ENCODE assay signal across 8 cellular contexts in genomic region chr19:1592755-1593628, GRCh38. TPM values are rescaled to one million over a fixed set of nuclear protein-coding genes. Genes with fewer than 3 reads are reported as not detected.
DNase-seq lines count a peak whose midpoint lies in the region; ATAC-seq and TF ChIP-seq lines count a peak whose summit lies in the region.

A gene with protein sequence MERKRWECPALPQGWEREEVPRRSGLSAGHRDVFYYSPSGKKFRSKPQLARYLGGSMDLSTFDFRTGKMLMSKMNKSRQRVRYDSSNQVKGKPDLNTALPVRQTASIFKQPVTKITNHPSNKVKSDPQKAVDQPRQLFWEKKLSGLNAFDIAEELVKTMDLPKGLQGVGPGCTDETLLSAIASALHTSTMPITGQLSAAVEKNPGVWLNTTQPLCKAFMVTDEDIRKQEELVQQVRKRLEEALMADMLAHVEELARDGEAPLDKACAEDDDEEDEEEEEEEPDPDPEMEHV (minus strand): TSS chr19:1592865. CDS start chr19:1592631, 234 bp downstream.

- H3K27ac ChIP-seq in cingulate gyrus (ENCODE audit: low read depth, low read length), result peak within 1 kb of the TSS; percentile 79

- peaks cover 20% of the 10 kb centered on the region for H3K4me1 Mint-ChIP-seq in activated CD4-positive, alpha-beta T cell treated with anti-CD3 and anti-CD28 coated beads for 36 hours

- POLR2A ChIA-PET in activated CD4-positive, alpha-beta T cell treated with anti-CD3 and anti-CD28 coated beads for 36 hours (lab: Charles Lee), result interaction anchor here (0.6 to 1.8 kb wide), 6 partner anchors 11 to 506 kb away, joined by 3 to 10 read pairs (median 4); partner anchors contain the start of gene UQCR11

- DNase-seq in AG10803 (ENCODE audit: low read depth) (peak; percentile 91), NCI-H510A (lab: John Stamatoyannopoulos, UW) (peak; percentile 73), left colon (peak; percentile 93 to 94)
- DNase-seq in activated CD4-positive, alpha-beta T cell treated with anti-CD3 and anti-CD28 coated beads for 36 hours, result peak; percentile 93
- peak; percentile 84 to 86 for DNase-seq in stimulated activated CD4-positive, alpha-beta T cell treated with anti-CD3 and anti-CD28 coated beads, Interleukin-1b, Interleukin-23, amount 100 ng/mL, for 4 hours (ENCODE audit: low read depth in 2 of 2)

- ATAC-seq in HG03432 (IDR thresholded peaks at IDR 0.05; ENCODE audit: unreplicated experiment) (peak; percentile 71), left colon (peak; percentile 90)
- ATAC-seq in activated CD4-positive, alpha-beta T cell treated with anti-CD3 and anti-CD28 coated beads for 36 hours, result peak; percentile 85

- peak within 1 kb of the TSS; percentile 94 for H3K4me3 Mint-ChIP-seq in activated CD4-positive, alpha-beta T cell treated with anti-CD3 and anti-CD28 coated beads for 36 hours

- H3K4me3 ChIP-seq in AG10803 (ENCODE audit: low read length), result peak within 1 kb of the TSS; percentile 84

- TF ChIP-seq CTCF in AG10803 (conservative IDR thresholded peaks at IDR 0.05; ENCODE audit: low read length), result no peak

- peak within 1 kb of the TSS; percentile 93 for H3K27ac Mint-ChIP-seq in activated CD4-positive, alpha-beta T cell treated with anti-CD3 and anti-CD28 coated beads for 36 hours

- H3K9me3 Mint-ChIP-seq in activated CD4-positive, alpha-beta T cell treated with anti-CD3 and anti-CD28 coated beads for 36 hours (ENCODE audit: low read depth), result no peaks in the 10 kb centered on the region

- H3K27me3 Mint-ChIP-seq in activated CD4-positive, alpha-beta T cell treated with anti-CD3 and anti-CD28 coated beads for 36 hours, result no peaks in the 10 kb centered on the region

- peaks cover 30% of the 10 kb centered on the region for H3K36me3 Mint-ChIP-seq in activated CD4-positive, alpha-beta T cell treated with anti-CD3 and anti-CD28 coated beads for 36 hours (ENCODE audit: low read depth)

- CTCF ChIA-PET in activated CD4-positive, alpha-beta T cell treated with anti-CD3 and anti-CD28 coated beads for 36 hours (lab: Charles Lee), result interaction anchor here (0.5 to 1.4 kb wide), 5 partner anchors 9 to 115 kb away, joined by 3 to 7 read pairs (median 3); no protein-coding TSS in a partner anchor

- intact Hi-C loops in activated CD4-positive, alpha-beta T cell treated with anti-CD3 and anti-CD28 coated beads for 36 hours (cut with DNase I, micrococcal nuclease), result loop anchor here (1.0 to 5.0 kb wide), 14 partner anchors 12 to 643 kb away; partner anchors contain the start of genes TCF3 (in 2 of the 2), UQCR11 (in 2 of the 2), ATP8B3 (in 1 of the 2) and C19orf25 (in 1 of the 2)
- intact Hi-C loops in left colon (cut with DNase I, micrococcal nuclease), result no loop called here

- TF ChIP-seq POLR2A in GM19099 (IDR thresholded peaks at IDR 0.05; ENCODE audit: extremely low read depth, insufficient read length, low read depth), result peak; percentile 73

RNA-seq across cellular contexts. Expression of the gene that starts here (rescaled TPM):
- 10 to 100 TPM; 68.9 to 87.5 TPM for total RNA-seq in activated CD4-positive, alpha-beta T cell treated with anti-CD3 and anti-CD28 coated beads for 36 hours
- total RNA-seq in left colon, result 10 to 100 TPM; 47.7 to 57.5 TPM

Comparison
In these comparisons a context has a peak if more than half of its experiments do, and no peak if none do; other contexts are left out.
1. Peak in every context shown above with its lines: DNase-seq, ATAC-seq, H3K4me3 ChIP-seq and H3K27ac ChIP-seq.
2. intact Hi-C loops: an anchor here in activated CD4-positive, alpha-beta T cell treated with anti-CD3 and anti-CD28 coated beads for 36 hours (1.0 to 5.0 kb wide); none called in left colon.